In the genomic region with DNA sequence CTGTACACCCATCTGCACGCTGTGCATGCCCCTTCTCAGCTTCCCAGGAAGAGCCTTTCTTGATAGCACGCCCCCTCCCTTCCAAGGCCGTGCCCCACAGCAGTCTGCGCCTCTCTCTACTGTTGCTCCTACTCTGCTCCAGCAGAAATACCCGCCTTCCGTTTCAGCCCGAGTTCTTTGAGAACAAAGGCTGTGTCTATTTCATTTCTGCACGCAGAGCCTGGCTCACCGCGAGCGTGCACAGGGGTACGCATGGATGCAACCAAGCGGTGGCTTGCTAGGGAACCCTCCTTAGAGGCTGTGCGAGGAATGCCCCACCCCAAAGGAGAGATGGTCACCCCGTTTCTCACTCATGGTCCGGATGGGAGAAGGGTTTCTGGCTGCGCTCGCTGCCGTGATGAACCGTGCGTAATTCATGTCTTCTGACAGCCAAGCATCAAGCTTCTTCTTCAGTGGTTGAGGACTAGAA, we compare ENCODE assay signal across 8 cellular contexts. TPM values are rescaled to one million over a fixed set of nuclear protein-coding genes. Genes with fewer than 3 reads are reported as not detected.
DNase-seq lines count a peak whose midpoint lies in the region; ATAC-seq, FAIRE-seq and TF ChIP-seq lines count a peak whose summit lies in the region.

No MANE protein-coding gene starts in this region.

- intact Hi-C loops in HepG2 (cut with micrococcal nuclease; ENCODE audit: unreplicated experiment), result loop anchor here (10.0 kb wide), 1 partner anchor 475 kb away; the partner anchor contains the start of gene NEK1

- peaks cover 43% of the 10 kb centered on the region for H3K4me1 ChIP-seq in HepG2 (ENCODE audit: insufficient read depth, low read length)

- no TSS peak for BruUV-seq in HepG2 (replicated peaks; lab: Mats Ljungman, UMichigan)

- 3% methylated on average over 21 of the region's 21 CpGs for WGBS in HepG2 (ENCODE audit: low lambda C conversion rate)

- no peaks in the 10 kb centered on the region; the same call in 1 of the 2 replicates for H4K20me1 ChIP-seq in HepG2 (ENCODE audit: insufficient read depth, low read length)

- in situ Hi-C loops in HepG2 (cut with HindIII; ENCODE audit: extremely low pct_ligation_motif_present, low pct_unique_long_range_greater_than_20kb), result loop anchor here (25.0 kb wide), 1 partner anchor 477 kb away; the partner anchor contains the start of genes CLCN3 and NEK1

- no peak for FAIRE-seq in HepG2 (lab: Jason Lieb, UNC)

- TF ChIP-seq RAD21 in HepG2 (CRISPR knock-in tag; IDR thresholded peaks at IDR 0.05), result no peak

- DNase-seq in EL (peak; percentile 32), NCI-H82 (lab: John Stamatoyannopoulos, UW) (peak; percentile 73), dedifferentiated amniotic fluid mesenchymal stem cell (ENCODE audit: extremely low spot score) (peak; percentile 22), HepG2 (ENCODE audit: low spot score) (peak; percentile 34), superior temporal gyrus (ENCODE audit: extremely low spot score) (peak; percentile 67), SIG-M5 treated with dmso at 0.1 percent for 504 hours (lab: John Stamatoyannopoulos, UW; ENCODE audit: unreplicated experiment) (no peak), SIG-M5 (lab: John Stamatoyannopoulos, UW) (no peak)

- CTCF ChIA-PET in HepG2 (lab: Yijun Ruan, JAX; ENCODE audit: low intra/inter-chr PET ratio, low total read pairs), result interaction anchor here (2.1 kb wide), 1 partner anchor 279 kb away, joined by 14 read pairs; no protein-coding TSS in a partner anchor

- no peaks in the 10 kb centered on the region for H3K9me3 ChIP-seq in HepG2 (ENCODE audit: low read length)

- POLR2A ChIA-PET in HepG2 (lab: Yijun Ruan, JAX), result interaction anchor here (2.2 kb wide), 1 partner anchor 13 kb away, joined by 5 read pairs; no protein-coding TSS in a partner anchor

- H3K4me2 ChIP-seq in HepG2 (ENCODE audit: low read depth, low read length), result peak overlapping the region; percentile 99

- peak overlapping the region; percentile 76 for H3K9ac ChIP-seq in HepG2 (ENCODE audit: insufficient read depth, low read depth, low read length)

- no peaks in the 10 kb centered on the region for H3K27me3 ChIP-seq in HepG2 (ENCODE audit: control insufficient read depth in 1 of 2, insufficient read depth in 2 of 2, low read length in 2 of 2)

- peak overlapping the region; percentile 63 to 81 (median 77) for H3K4me3 ChIP-seq in HepG2 (replicated peaks in 1 of 3; ENCODE audit: insufficient read depth in 1 of 3, low read depth in 2 of 3, low read length in 3 of 3)

- ATAC-seq in HG02943 (IDR thresholded peaks at IDR 0.05; ENCODE audit: low read depth, unreplicated experiment) (peak; percentile 35), HepG2 (peak; percentile 50)

- no peaks in the 10 kb centered on the region for H3K79me2 ChIP-seq in HepG2 (ENCODE audit: insufficient read depth, low read length)

- peak; percentile 44; the same call in 1 of the 2 replicates for TF ChIP-seq CTCF in HepG2 (CRISPR knock-in tag; IDR thresholded peaks at IDR 0.05)

- no peak for TF ChIP-seq EP300 in HepG2 (IDR thresholded peaks at IDR 0.05; ENCODE audit: low read depth in 2 of 2, low read length in 2 of 2)
- TF ChIP-seq EP300 in HepG2 (CRISPR knock-in tag; IDR thresholded peaks at IDR 0.05; ENCODE audit: borderline replicate concordance), result no peak

- H2AFZ ChIP-seq in HepG2 (ENCODE audit: low read length), result peak overlapping the region; percentile 88

- peak overlapping the region; percentile 63 for H3K27ac ChIP-seq in HepG2 (ENCODE audit: extremely low read length, insufficient read depth, low read length)

- peaks cover 2 to 14% of the 10 kb centered on the region in 2 experiments; a peak in 3 of 5 replicates for H3K36me3 ChIP-seq in HepG2 (replicated peaks in 1 of 2; ENCODE audit: control insufficient read depth in 1 of 2, insufficient read depth in 2 of 2, low read length in 2 of 2)

- peak in 1 of 2 experiments; percentile 39; a peak in 1 of 4 replicates for TF ChIP-seq POLR2A in HepG2 (IDR thresholded peaks at IDR 0.05; ENCODE audit: insufficient read depth in 1 of 2, low read depth in 2 of 2, low read length in 2 of 2)

TF ChIP-seq in HepG2, 621 proteins besides CTCF, POLR2A, EP300 and RAD21 (continues in another document):
- TF ChIP-seq ZNF772 (CRISPR knock-in tag; IDR thresholded peaks at IDR 0.05), result no peak
- no peak for TF ChIP-seq SMAD3 (CRISPR knock-in tag; IDR thresholded peaks at IDR 0.05)
- peak; percentile 45; the same call in 1 of the 2 replicates for TF ChIP-seq HDAC1 (CRISPR knock-in tag; IDR thresholded peaks at IDR 0.05)
- no peak for TF ChIP-seq ZNF775 (CRISPR knock-in tag; IDR thresholded peaks at IDR 0.05; ENCODE audit: borderline replicate concordance)
- no peak for TF ChIP-seq MLXIP (CRISPR knock-in tag; IDR thresholded peaks at IDR 0.05; ENCODE audit: borderline replicate concordance)
- no peak for TF ChIP-seq GTF3A (CRISPR knock-in tag; conservative IDR thresholded peaks at IDR 0.05)
- TF ChIP-seq SSRP1 (CRISPR knock-in tag; IDR thresholded peaks at IDR 0.05), result no peak
- 0 out of 2 replicates have a peak, but pooled peaks have one; percentile 12 for TF ChIP-seq ZNF333 (CRISPR knock-in tag; IDR thresholded peaks at IDR 0.05; ENCODE audit: borderline replicate concordance)
- no peak for TF ChIP-seq MTF2 (CRISPR knock-in tag; IDR thresholded peaks at IDR 0.05; ENCODE audit: borderline replicate concordance)
- TF ChIP-seq, protein P1, sequence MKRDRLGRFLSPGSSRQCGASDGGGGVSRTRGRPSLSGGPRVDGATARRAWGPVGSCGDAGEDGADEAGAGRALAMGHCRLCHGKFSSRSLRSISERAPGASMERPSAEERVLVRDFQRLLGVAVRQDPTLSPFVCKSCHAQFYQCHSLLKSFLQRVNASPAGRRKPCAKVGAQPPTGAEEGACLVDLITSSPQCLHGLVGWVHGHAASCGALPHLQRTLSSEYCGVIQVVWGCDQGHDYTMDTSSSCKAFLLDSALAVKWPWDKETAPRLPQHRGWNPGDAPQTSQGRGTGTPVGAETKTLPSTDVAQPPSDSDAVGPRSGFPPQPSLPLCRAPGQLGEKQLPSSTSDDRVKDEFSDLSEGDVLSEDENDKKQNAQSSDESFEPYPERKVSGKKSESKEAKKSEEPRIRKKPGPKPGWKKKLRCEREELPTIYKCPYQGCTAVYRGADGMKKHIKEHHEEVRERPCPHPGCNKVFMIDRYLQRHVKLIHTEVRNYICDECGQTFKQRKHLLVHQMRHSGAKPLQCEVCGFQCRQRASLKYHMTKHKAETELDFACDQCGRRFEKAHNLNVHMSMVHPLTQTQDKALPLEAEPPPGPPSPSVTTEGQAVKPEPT (CRISPR knock-in tag; IDR thresholded peaks at IDR 0.05; ENCODE audit: low read depth), result no peak
- no peak for TF ChIP-seq TBX2 (CRISPR knock-in tag; IDR thresholded peaks at IDR 0.05; ENCODE audit: borderline replicate concordance)
- TF ChIP-seq, protein P2, sequence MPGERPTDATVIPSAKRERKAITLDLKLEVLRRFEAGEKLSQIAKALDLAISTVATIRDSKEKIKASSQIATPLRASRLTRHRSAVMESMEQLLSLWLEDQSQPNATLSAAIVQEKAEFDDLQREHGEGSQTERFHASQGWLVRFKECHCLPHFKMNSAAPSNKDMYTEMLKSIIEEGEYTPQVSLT (CRISPR knock-in tag; IDR thresholded peaks at IDR 0.05; ENCODE audit: borderline replicate concordance, low read depth), result no peak
- no peak for TF ChIP-seq BHLHE40 (IDR thresholded peaks at IDR 0.05; ENCODE audit: low read length)
- TF ChIP-seq ZNF136 (CRISPR knock-in tag; IDR thresholded peaks at IDR 0.05; ENCODE audit: low read depth), result no peak

RNA-seq across cellular contexts. Expression of gene AADAT, which starts 0.4 kb away (rescaled TPM):
- total RNA-seq in HepG2 (2016; rRNA removed; fragmentation: Illumina TruSeq; extraction: Trizol), result 6.1 and 6.8 TPM in 2 replicates
- total RNA-seq in HepG2 (2016; cell fraction: cytosol; rRNA removed; fragmentation: Illumina TruSeq; extraction: Trizol; ENCODE audit: low read depth), result 2.6 and 3.5 TPM in 2 replicates
- total RNA-seq in HepG2 (2016; cell fraction: insoluble cytoplasmic fraction; rRNA removed; fragmentation: Illumina TruSeq; extraction: Trizol), result 5.8 and 6.3 TPM in 2 replicates
- total RNA-seq in HepG2 (2016; cell fraction: membrane; rRNA removed; fragmentation: Illumina TruSeq; extraction: Trizol), result 6.1 and 7.1 TPM in 2 replicates
- total RNA-seq in HepG2 (2016; cell fraction: nucleus; rRNA removed; fragmentation: Illumina TruSeq; extraction: Trizol), result 9.6 and 14.1 TPM in 2 replicates
- polyA plus RNA-seq in HepG2 (2011; rRNA removed), result 9.1 and 10.2 TPM in 2 replicates
- polyA plus RNA-seq in HepG2 (2011; cell fraction: cytosol; rRNA removed), result 2.0 and 3.2 TPM in 2 replicates
- 17.7 and 24.1 TPM in 2 replicates for polyA plus RNA-seq in HepG2 (2011; cell fraction: nucleus; rRNA removed)
- 4.3 TPM in 2 replicates for polyA plus RNA-seq in HepG2 (2012)
- 5.7 and 7.8 TPM in 2 replicates for polyA plus RNA-seq in HepG2 (2016; cell fraction: cytosol; fragmentation: Illumina TruSeq; extraction: Trizol; ENCODE audit: low read depth)
- 10.7 and 15.3 TPM in 2 replicates for polyA plus RNA-seq in HepG2 (2016; cell fraction: insoluble cytoplasmic fraction; fragmentation: Illumina TruSeq; extraction: Trizol; ENCODE audit: low read depth)
- 10.6 and 12.0 TPM in 2 replicates for polyA plus RNA-seq in HepG2 (2016; cell fraction: membrane; fragmentation: Illumina TruSeq; extraction: Trizol; ENCODE audit: low read depth)
- 22.4 and 25.6 TPM in 2 replicates for polyA plus RNA-seq in HepG2 (2016; cell fraction: nucleus; fragmentation: Illumina TruSeq; extraction: Trizol; ENCODE audit: insufficient read depth, low read depth)
- polyA minus RNA-seq in HepG2 (2011; rRNA and poly(A)+ RNA removed; ENCODE audit: low replicate concordance), result 0.49 and 1.2 TPM in 2 replicates
- polyA minus RNA-seq in HepG2 (2011; cell fraction: cytosol; rRNA and poly(A)+ RNA removed), result 0.69 and 0.97 TPM in 2 replicates
- polyA minus RNA-seq in HepG2 (2011; cell fraction: nucleus; rRNA and poly(A)+ RNA removed), result 18.7 and 20.9 TPM in 2 replicates

Comparison
In these comparisons a context has a peak if more than half of its experiments do, and no peak if none do; other contexts are left out.
1. DNase-seq: peak in EL (single experiment), NCI-H82 (single experiment), dedifferentiated amniotic fluid mesenchymal stem cell (single experiment), HepG2 (single experiment) and superior temporal gyrus (single experiment); none in SIG-M5 treated with dmso at 0.1 percent for 504 hours (single experiment) and SIG-M5 (single experiment).